10 cellular contexts compared by ENCODE assay signal in the genomic region with DNA sequence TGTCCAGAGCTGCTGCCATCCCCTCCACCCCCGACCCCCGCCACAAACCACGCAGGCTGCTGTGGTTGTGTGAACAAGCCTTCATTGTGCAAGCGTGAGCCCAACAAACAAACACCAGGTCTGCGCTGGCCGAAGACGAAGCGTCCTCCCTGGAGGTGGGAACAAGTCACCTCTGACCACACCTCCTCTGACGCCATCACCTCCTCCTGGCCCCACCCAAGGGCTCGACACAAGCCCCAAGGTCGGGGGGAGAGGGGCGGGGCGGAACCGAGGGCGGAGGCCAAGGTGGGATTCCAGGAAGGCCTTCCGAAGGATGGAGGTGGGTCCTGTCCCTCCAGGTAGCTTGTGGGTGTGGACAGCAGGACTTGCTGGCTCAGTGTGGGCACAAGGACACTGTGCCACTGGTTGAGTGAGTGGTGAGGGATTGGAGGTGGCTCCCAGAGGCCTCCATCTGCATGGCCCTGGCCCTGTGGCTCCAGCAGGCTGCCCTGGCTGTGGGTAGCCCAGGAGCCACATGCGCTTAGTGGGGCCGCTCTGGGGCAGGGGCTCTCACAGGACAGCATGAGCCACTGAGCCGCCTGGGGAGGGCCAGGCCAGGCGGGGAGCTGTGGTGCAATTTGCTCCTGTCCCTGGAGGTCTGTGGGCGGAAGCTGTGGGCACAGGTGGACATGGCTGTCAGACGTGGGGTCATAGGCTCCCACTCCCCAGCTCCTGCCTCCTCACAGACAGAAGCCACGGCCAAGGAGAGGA. TPM values are rescaled to one million over a fixed set of nuclear protein-coding genes. Genes with fewer than 3 reads are reported as not detected.
DNase-seq lines count a peak whose midpoint lies in the region; ATAC-seq, FAIRE-seq and TF ChIP-seq lines count a peak whose summit lies in the region.
"Had no signal": no experiment of that assay in that cellular context is flagged by ENCODE, and none has a peak within 500 bp of the region (broad histone marks: within the 10 kb centered on the region; RNA-seq: fewer than 3 reads in every experiment).

No MANE protein-coding gene starts in this region.

- H3K27me3 Mint-ChIP-seq in CD4-positive, CD25-positive, alpha-beta regulatory T cell: no peaks in the 10 kb centered on the region
- no peaks in the 10 kb centered on the region for H3K27me3 Mint-ChIP-seq in immature natural killer cell (ENCODE audit: low read depth in 3 of 3)

- TF ChIP-seq POLR2A in Peyer's patch (IDR thresholded peaks at IDR 0.05): no peak
- TF ChIP-seq POLR2A in esophagus muscularis mucosa (IDR thresholded peaks at IDR 0.05; ENCODE audit: low read depth): no peak
- TF ChIP-seq POLR2A in GM12891 (IDR thresholded peaks at IDR 0.05; ENCODE audit: low read depth, low read length): no peak

- ATAC-seq in CD4-positive, CD25-positive, alpha-beta regulatory T cell (ENCODE audit: low read depth in 2 of 2): no peak
- ATAC-seq in HG03045 (IDR thresholded peaks at IDR 0.05; ENCODE audit: unreplicated experiment): no peak

- H3K9me3 Mint-ChIP-seq in CD4-positive, CD25-positive, alpha-beta regulatory T cell: no peaks in the 10 kb centered on the region
- H3K9me3 Mint-ChIP-seq in immature natural killer cell: no peaks in the 10 kb centered on the region

- H3K27me3 ChIP-seq in CD4-positive, CD25-positive, alpha-beta regulatory T cell (ENCODE audit: control insufficient read depth, insufficient read depth, low read length): no peaks in the 10 kb centered on the region
- no peaks in the 10 kb centered on the region for H3K27me3 ChIP-seq in Peyer's patch
- no peaks in the 10 kb centered on the region for H3K27me3 ChIP-seq in esophagus muscularis mucosa
- no peaks in the 10 kb centered on the region for H3K27me3 ChIP-seq in neutrophil

- no peak overlapping the region for H3K4me3 ChIP-seq in CD4-positive, CD25-positive, alpha-beta regulatory T cell (ENCODE audit: low read depth, low read length)
- no peak overlapping the region for H3K4me3 ChIP-seq in Peyer's patch
- no peak overlapping the region for H3K4me3 ChIP-seq in esophagus muscularis mucosa
- peak overlapping the region; percentile 60 to 66 for H3K4me3 ChIP-seq in neutrophil (ENCODE audit: low read depth in 1 of 2, low read length in 1 of 2)

- H3K4me3 Mint-ChIP-seq in CD4-positive, CD25-positive, alpha-beta regulatory T cell: peak overlapping the region in 3 of 4 donors; percentile 34 to 85 (median 54)
- H3K4me3 Mint-ChIP-seq in immature natural killer cell: no peak overlapping the region

- DNase-seq in CD4-positive, CD25-positive, alpha-beta regulatory T cell: no peak
- DNase-seq in Peyer's patch (peak in 1 of 3 donors; percentile 54), esophagus muscularis mucosa (ENCODE audit: extremely low spot score) (no peak), DMS153 (lab: John Stamatoyannopoulos, UW) (no peak), immature natural killer cell (no peak), GM12891 (ENCODE audit: insufficient read length, low spot score) (no peak)
- DNase-seq: amygdala had no signal

- H3K36me3 Mint-ChIP-seq in CD4-positive, CD25-positive, alpha-beta regulatory T cell: no peaks in the 10 kb centered on the region
- H3K36me3 Mint-ChIP-seq in immature natural killer cell: no peaks in the 10 kb centered on the region

- H3K4me1 Mint-ChIP-seq in CD4-positive, CD25-positive, alpha-beta regulatory T cell: peaks cover 0 to 82% (median 6%) of the 10 kb centered on the region in 4 donors
- H3K4me1 Mint-ChIP-seq in immature natural killer cell: no peaks in the 10 kb centered on the region

- no peaks in the 10 kb centered on the region for H3K36me3 ChIP-seq in CD4-positive, CD25-positive, alpha-beta regulatory T cell (ENCODE audit: control insufficient read depth, insufficient read depth, low read length)
- H3K36me3 ChIP-seq in Peyer's patch: peaks cover 0 to 39% (median 0%) of the 10 kb centered on the region in 3 donors
- H3K36me3 ChIP-seq in esophagus muscularis mucosa: peaks cover 23 to 72% (median 52%) of the 10 kb centered on the region in 4 donors
- H3K36me3 ChIP-seq in neutrophil: no peaks in the 10 kb centered on the region

- WGBS in esophagus muscularis mucosa: 67% methylated on average over 19 of the region's 23 CpGs

- FAIRE-seq in GM12891 (lab: Jason Lieb, UNC): no peak

- no peak for TF ChIP-seq EP300 in esophagus muscularis mucosa (IDR thresholded peaks at IDR 0.05)

- no peak for TF ChIP-seq CTCF in Peyer's patch (IDR thresholded peaks at IDR 0.05)
- no peak for TF ChIP-seq CTCF in esophagus muscularis mucosa (IDR thresholded peaks at IDR 0.05)
- no peak for TF ChIP-seq CTCF in neutrophil (IDR thresholded peaks at IDR 0.05)

- no peak overlapping the region for H3K27ac ChIP-seq in CD4-positive, CD25-positive, alpha-beta regulatory T cell (ENCODE audit: insufficient read depth, low read length, poor library complexity, severe bottlenecking)
- H3K27ac ChIP-seq in Peyer's patch (peak overlapping the region in 3 of 4 donors; percentile 59 to 83 (median 60)), esophagus muscularis mucosa (replicated peaks in 1 of 4) (peak overlapping the region; percentile 64 to 85 (median 82)), neutrophil (peak overlapping the region; percentile 99)

- intact Hi-C loops in esophagus muscularis mucosa (cut with DNase I): loop anchor here (10.0 kb wide), 1 partner anchor 114 kb away; the partner anchor contains the start of gene IWS1

- no peaks in the 10 kb centered on the region for H3K9me3 ChIP-seq in CD4-positive, CD25-positive, alpha-beta regulatory T cell (ENCODE audit: control insufficient read depth in 2 of 2, low read length in 2 of 2)
- H3K9me3 ChIP-seq in Peyer's patch: no peaks in the 10 kb centered on the region
- H3K9me3 ChIP-seq in esophagus muscularis mucosa: no peaks in the 10 kb centered on the region
- no peaks in the 10 kb centered on the region for H3K9me3 ChIP-seq in neutrophil

- H3K27ac Mint-ChIP-seq in CD4-positive, CD25-positive, alpha-beta regulatory T cell: peak overlapping the region; percentile 79 to 93 (median 88)
- peak overlapping the region in 1 of 6 donors; percentile 22 for H3K27ac Mint-ChIP-seq in immature natural killer cell

- peaks cover 75% of the 10 kb centered on the region for H3K4me1 ChIP-seq in CD4-positive, CD25-positive, alpha-beta regulatory T cell (ENCODE audit: control insufficient read depth, insufficient read depth, low read length, poor library complexity, severe bottlenecking)
- H3K4me1 ChIP-seq in Peyer's patch: peaks cover 0 to 74% (median 30%) of the 10 kb centered on the region in 4 donors
- H3K4me1 ChIP-seq in esophagus muscularis mucosa: peaks cover 89 to 100% (median 97%) of the 10 kb centered on the region in 4 donors
- H3K4me1 ChIP-seq in neutrophil (ENCODE audit: control insufficient read depth in 1 of 2, insufficient read depth in 1 of 2, low read depth in 1 of 2, low read length in 1 of 2): peaks cover 64 to 83% of the 10 kb centered on the region in 2 experiments

TF ChIP-seq in GM12891, 5 proteins besides CTCF, POLR2A, EP300 and RAD21:
- TF ChIP-seq SPI1 (IDR thresholded peaks at IDR 0.05; ENCODE audit: low read depth, low read length): no peak
- TF ChIP-seq POLR2AphosphoS5 (IDR thresholded peaks at IDR 0.05; ENCODE audit: low read depth, low read length): no peak
- TF ChIP-seq PAX5 (IDR thresholded peaks at IDR 0.05; ENCODE audit: insufficient read depth, low read length, severe bottlenecking): no peak
- no peak for TF ChIP-seq POU2F2 (IDR thresholded peaks at IDR 0.05; ENCODE audit: low read depth, low read length)
- no peak for TF ChIP-seq TAF1 (IDR thresholded peaks at IDR 0.05; ENCODE audit: low read depth, low read length)
TF ChIP-seq in GM12891: peak in this region for 0.

RNA-seq across cellular contexts. Expression of gene GPR17, which starts 7.4 kb away (rescaled TPM):
- total RNA-seq in CD4-positive, CD25-positive, alpha-beta regulatory T cell: not detected
- polyA plus RNA-seq in CD4-positive, CD25-positive, alpha-beta regulatory T cell: not detected
- total RNA-seq in Peyer's patch (not detected), esophagus muscularis mucosa (under 1 TPM in 1 of 4 donors, not detected in 3; 0.40 TPM)
- polyA plus RNA-seq in immature natural killer cell: not detected
- not detected for polyA plus RNA-seq in GM12891 (2012; ENCODE audit: low read depth, missing spikeins)
- total RNA-seq: kidney epithelial cell had no signal

RNA-seq across cellular contexts. Expression of gene LIMS2, which starts 36.8 kb away (rescaled TPM):
- total RNA-seq in CD4-positive, CD25-positive, alpha-beta regulatory T cell: 10.8 TPM
- 10 to 100 TPM; 12.6 to 23.8 (median 15.7) TPM for polyA plus RNA-seq in CD4-positive, CD25-positive, alpha-beta regulatory T cell
- total RNA-seq in Peyer's patch (10 to 100 TPM in 3 of 4 donors, 1 to 10 TPM in 1; 7.7 to 95.7 (median 21.9) TPM), esophagus muscularis mucosa (100 to 1,000 TPM in 3 of 4 donors, 10 to 100 TPM in 1; 99.2 to 342 (median 175) TPM)
- polyA plus RNA-seq in immature natural killer cell: under 1 TPM in 1 of 3 donors, not detected in 2; 0.40 TPM
- polyA plus RNA-seq in GM12891 (2012; ENCODE audit: low read depth, missing spikeins): 1.5 TPM

Comparison
In these comparisons a context has a peak if more than half of its experiments do, and no peak if none do; other contexts are left out.
1. H3K4me3 ChIP-seq: peak in neutrophil (2 of 2); none in CD4-positive, CD25-positive, alpha-beta regulatory T cell (single experiment), Peyer's patch (0 of 4) and esophagus muscularis mucosa (0 of 4).
2. H3K4me3 Mint-ChIP-seq: peak in CD4-positive, CD25-positive, alpha-beta regulatory T cell (3 of 4); none in immature natural killer cell (0 of 5).